9 cellular contexts compared by ENCODE assay signal in genomic region chr3:194166682-194167479, GRCh38. TPM values are rescaled to one million over a fixed set of nuclear protein-coding genes. Genes with fewer than 3 reads are reported as not detected.
A peak's percentile ranks its signal among the peaks of the same experiment; 100 is the strongest.
DNase-seq lines count a peak whose midpoint lies in the region; ATAC-seq and TF ChIP-seq lines count a peak whose summit lies in the region.
"Had no signal": no experiment of that assay in that cellular context is flagged by ENCODE, and none has a peak within 500 bp of the region (broad histone marks: within the 10 kb centered on the region; RNA-seq: fewer than 3 reads in every experiment).

No MANE protein-coding gene starts in this region.

- ATAC-seq in SK-N-SH treated with all-trans-retinoic acid at 6 μM for 48 hours, result peak; percentile 78
- ATAC-seq in sciatic nerve, result peak; percentile 71
- no peak for ATAC-seq in activated naive CD4-positive, alpha-beta T cell treated with anti-CD3 and anti-CD28 coated beads, Interleukin-2, amount 50 U/mL, for 72 hours
- no peak for ATAC-seq in HG02588 (IDR thresholded peaks at IDR 0.05; ENCODE audit: unreplicated experiment)
- no peak for ATAC-seq in HG03175 (IDR thresholded peaks at IDR 0.05; ENCODE audit: unreplicated experiment)
- ATAC-seq: CD8-positive, alpha-beta T cell had no signal

- no peak overlapping the region for H2AFZ ChIP-seq in hepatocyte

- no peak overlapping the region for H3K4me3 Mint-ChIP-seq in activated naive CD4-positive, alpha-beta T cell treated with anti-CD3 and anti-CD28 coated beads, Interleukin-2, amount 10 ng/mL, durations not matched to agents 7 days and 5 days
- H3K4me3 Mint-ChIP-seq: CD8-positive, alpha-beta T cell had no signal

- H3K4me1 ChIP-seq in hepatocyte (ENCODE audit: insufficient read depth), result peaks cover 29% of the 10 kb centered on the region

- peaks cover 82% of the 10 kb centered on the region for H3K27me3 Mint-ChIP-seq in activated naive CD4-positive, alpha-beta T cell treated with anti-CD3 and anti-CD28 coated beads, Interleukin-2, amount 10 ng/mL, durations not matched to agents 7 days and 5 days

- peaks cover 7% of the 10 kb centered on the region for H3K4me1 Mint-ChIP-seq in activated naive CD4-positive, alpha-beta T cell treated with anti-CD3 and anti-CD28 coated beads, Interleukin-2, amount 10 ng/mL, durations not matched to agents 7 days and 5 days

- no peaks in the 10 kb centered on the region for H3K9me3 ChIP-seq in hepatocyte (ENCODE audit: low read depth)

- H4K20me1 ChIP-seq in hepatocyte (ENCODE audit: insufficient read depth, poor library complexity, severe bottlenecking), result no peaks in the 10 kb centered on the region

- intact Hi-C loops in sciatic nerve (cut with DNase I), result no loop called here

- H3K36me3 Mint-ChIP-seq in activated naive CD4-positive, alpha-beta T cell treated with anti-CD3 and anti-CD28 coated beads, Interleukin-2, amount 50 U/mL, for 72 hours, result no peaks in the 10 kb centered on the region
- H3K36me3 Mint-ChIP-seq in activated naive CD4-positive, alpha-beta T cell treated with anti-CD3 and anti-CD28 coated beads, Interleukin-2, amount 10 ng/mL, durations not matched to agents 7 days and 5 days, result no peaks in the 10 kb centered on the region
- H3K36me3 Mint-ChIP-seq: CD8-positive, alpha-beta T cell had no signal

- 22% methylated on average over 16 of the region's 16 CpGs for WGBS in hepatocyte (ENCODE audit: low lambda C conversion rate, missing lambda C conversion rate)

- no peaks in the 10 kb centered on the region for H3K9me3 Mint-ChIP-seq in activated naive CD4-positive, alpha-beta T cell treated with anti-CD3 and anti-CD28 coated beads, Interleukin-2, amount 50 U/mL, for 72 hours
- no peaks in the 10 kb centered on the region for H3K9me3 Mint-ChIP-seq in activated naive CD4-positive, alpha-beta T cell treated with anti-CD3 and anti-CD28 coated beads, Interleukin-2, amount 10 ng/mL, durations not matched to agents 7 days and 5 days
- H3K9me3 Mint-ChIP-seq: CD8-positive, alpha-beta T cell had no signal

- TF ChIP-seq CTCF in HL-60 (IDR thresholded peaks at IDR 0.05; ENCODE audit: insufficient read depth, low read length) (no peak), hepatocyte (IDR thresholded peaks at IDR 0.05; ENCODE audit: poor library complexity) (no peak)

- CTCF ChIA-PET in activated naive CD4-positive, alpha-beta T cell treated with anti-CD3 and anti-CD28 coated beads, Interleukin-2, amount 10 ng/mL, durations not matched to agents 7 days and 5 days (lab: Charles Lee), result no interaction called here

- no peaks in the 10 kb centered on the region for H3K27me3 ChIP-seq in HL-60 (ENCODE audit: insufficient read depth, poor library complexity, severe bottlenecking)
- H3K27me3 ChIP-seq in hepatocyte, result no peaks in the 10 kb centered on the region

- DNase-seq in HL-60 (ENCODE audit: low read depth in 1 of 2, low spot score in 1 of 2) (no peak), hepatocyte (ENCODE audit: low spot score) (peak; percentile 63), sciatic nerve (ENCODE audit: low spot score) (no peak)
- no peak for DNase-seq in activated naive CD4-positive, alpha-beta T cell treated with anti-CD3 and anti-CD28 coated beads, Interleukin-2, amount 50 U/mL, for 72 hours (ENCODE audit: low spot score in 2 of 2)
- DNase-seq in activated naive CD4-positive, alpha-beta T cell treated with anti-CD3 and anti-CD28 coated beads, Interleukin-2, amount 10 ng/mL, durations not matched to agents 7 days and 5 days, result no peak
- DNase-seq: CD8-positive, alpha-beta T cell had no signal

- H3K4me2 ChIP-seq in hepatocyte, result peak overlapping the region; percentile 66

- H3K27ac Mint-ChIP-seq in activated naive CD4-positive, alpha-beta T cell treated with anti-CD3 and anti-CD28 coated beads, Interleukin-2, amount 50 U/mL, for 72 hours, result no peak overlapping the region
- H3K27ac Mint-ChIP-seq in activated naive CD4-positive, alpha-beta T cell treated with anti-CD3 and anti-CD28 coated beads, Interleukin-2, amount 10 ng/mL, durations not matched to agents 7 days and 5 days, result no peak overlapping the region
- H3K27ac Mint-ChIP-seq: CD8-positive, alpha-beta T cell had no signal

- H3K79me2 ChIP-seq in hepatocyte, result no peaks in the 10 kb centered on the region

- H3K36me3 ChIP-seq in hepatocyte (replicated peaks; ENCODE audit: insufficient read depth, low read depth), result no peaks in the 10 kb centered on the region

- peak overlapping the region; percentile 63 for H3K27ac ChIP-seq in HL-60 (replicated peaks)
- peak overlapping the region; percentile 46 for H3K27ac ChIP-seq in hepatocyte

- no peaks in the 10 kb centered on the region for H3K9me2 ChIP-seq in hepatocyte (replicated peaks; ENCODE audit: insufficient read depth)

- H3K4me3 ChIP-seq in HL-60 (replicated peaks; ENCODE audit: insufficient read depth, low read length), result no peak overlapping the region
- no peak overlapping the region for H3K4me3 ChIP-seq in hepatocyte

TF ChIP-seq in SK-N-SH treated with all-trans-retinoic acid at 6 μM for 48 hours, 23 proteins besides CTCF, POLR2A, EP300 and RAD21:
- peak; percentile 78 for TF ChIP-seq ZFP3 (CRISPR knock-in tag; IDR thresholded peaks at IDR 0.05)
- TF ChIP-seq CREB5 (CRISPR knock-in tag; IDR thresholded peaks at IDR 0.05; ENCODE audit: low read depth), result no peak
- TF ChIP-seq ZNF70 (CRISPR knock-in tag; IDR thresholded peaks at IDR 0.05), result peak; percentile 74; the same call in 1 of the 2 replicates

RNA-seq across cellular contexts. Expression of gene HES1, which starts 30.9 kb away (rescaled TPM):
- total RNA-seq in hepatocyte (132 and 136 TPM in 2 replicates), sciatic nerve (87.1 TPM)
- 131 and 142 TPM in 2 replicates for polyA plus RNA-seq in hepatocyte
- 1 to 10 TPM in 1 of 2 donors, not detected in 1; 2.5 TPM for total RNA-seq in activated naive CD4-positive, alpha-beta T cell treated with anti-CD3 and anti-CD28 coated beads, Interleukin-2, amount 50 U/mL, for 72 hours

Comparison
In these comparisons a context has a peak if more than half of its experiments do, and no peak if none do; other contexts are left out.
1. ATAC-seq: peak in SK-N-SH treated with all-trans-retinoic acid at 6 μM for 48 hours (single experiment) and sciatic nerve (single experiment); none in activated naive CD4-positive, alpha-beta T cell treated with anti-CD3 and anti-CD28 coated beads, Interleukin-2, amount 50 U/mL, for 72 hours (0 of 2), HG02588 (single experiment) and HG03175 (single experiment).
2. RNA of gene HES1, which starts 30.9 kb away (total RNA-seq): 132 to 136 TPM in hepatocyte and 87.1 TPM in sciatic nerve (single experiment); 2.5 TPM in activated naive CD4-positive, alpha-beta T cell treated with anti-CD3 and anti-CD28 coated beads, Interleukin-2, amount 50 U/mL, for 72 hours; every median in the first group is over 10 times any median in the second.